ENCODE assay signal across 20 cellular contexts in genomic region chr18:58057291-58057965, GRCh38. TPM values are rescaled to one million over a fixed set of nuclear protein-coding genes. Genes with fewer than 3 reads are reported as not detected.
DNase-seq lines count a peak whose midpoint lies in the region; ATAC-seq and TF ChIP-seq lines count a peak whose summit lies in the region.
"Had no signal": no experiment of that assay in that cellular context is flagged by ENCODE, and none has a peak within 500 bp of the region (broad histone marks: within the 10 kb centered on the region; RNA-seq: fewer than 3 reads in every experiment).

No MANE protein-coding gene starts in this region.

- no peaks in the 10 kb centered on the region for H3K79me2 ChIP-seq in SK-N-SH (ENCODE audit: insufficient read depth)

- POLR2A ChIA-PET in MCF 10A (lab: Yijun Ruan, JAX), result interaction anchor here (0.9 to 8.0 kb wide), 2 partner anchors 11 to 20 kb away, joined by 4 to 54 read pairs; no protein-coding TSS in a partner anchor
- POLR2A ChIA-PET in SK-N-SH (lab: Yijun Ruan, JAX), result no interaction called here

- H3K4me3 ChIP-seq in breast epithelium (no peak overlapping the region), SJCRH30 (no peak overlapping the region), SK-N-SH (ENCODE audit: low read depth in 2 of 2, low read length in 1 of 2) (no peak overlapping the region)
- H3K4me3 ChIP-seq: A549, PC-9 had no signal

- no peaks in the 10 kb centered on the region for H4K20me1 ChIP-seq in SK-N-SH (ENCODE audit: insufficient read depth)

- TF ChIP-seq RAD21 in SK-N-SH (IDR thresholded peaks at IDR 0.05; ENCODE audit: low read length), result no peak

- no peak for TF ChIP-seq EP300 in SK-N-SH (IDR thresholded peaks at IDR 0.05; ENCODE audit: borderline replicate concordance in 1 of 2, low read depth in 1 of 2, low read length in 1 of 2)

- H3K27me3 ChIP-seq in breast epithelium (no peaks in the 10 kb centered on the region), SJCRH30 (no peaks in the 10 kb centered on the region), SK-N-SH (ENCODE audit: insufficient read depth) (no peaks in the 10 kb centered on the region)

- DNase-seq in breast epithelium (ENCODE audit: low spot score in 2 of 2) (peak; percentile 62 to 88), MCF 10A (ENCODE audit: unreplicated experiment) (no peak), SJCRH30 (peak; percentile 41 to 60), kidney tubule cell (ENCODE audit: low spot score) (peak; percentile 24), SK-N-SH (no peak)
- no peak for DNase-seq in NK-92 treated with Interleukin-12 subunit alpha and Interleukin-12 subunit beta, amount 100 ng/mL, for 24 hours (lab: John Stamatoyannopoulos, UW)
- DNase-seq in central memory CD4-positive, alpha-beta T cell, result no peak
- DNase-seq: activated CD8-positive, alpha-beta T cell treated with anti-CD3 and anti-CD28 coated beads for 36 hours; activated naive CD4-positive, alpha-beta T cell treated with anti-CD3 and anti-CD28 coated beads for 36 hours; activated T-cell treated with anti-CD3 and anti-CD28 coated beads, Interleukin-2, amount 50 U/mL, for 24 hours; DMS153; MV-4-11; NCI-H2107; NCI-H526; PC-9 had no signal

- H3K4me3 Mint-ChIP-seq in MCF 10A (ENCODE audit: unreplicated experiment), result no peak overlapping the region
- H3K4me3 Mint-ChIP-seq: activated CD8-positive, alpha-beta T cell treated with anti-CD3 and anti-CD28 coated beads for 36 hours; activated naive CD4-positive, alpha-beta T cell treated with anti-CD3 and anti-CD28 coated beads for 36 hours; activated T-cell treated with anti-CD3 and anti-CD28 coated beads, Interleukin-2, amount 50 U/mL, for 24 hours; CD14-positive monocyte; mesothelial cell of epicardium; neural crest cell had no signal

- CTCF ChIA-PET in MCF 10A (lab: Yijun Ruan, JAX), result interaction anchor here (0.6 to 9.0 kb wide), 6 partner anchors 9 to 136 kb away, joined by 3 to 93 read pairs (median 3); partner anchors contain the start of gene NEDD4L
- CTCF ChIA-PET in SK-N-SH (lab: Yijun Ruan, JAX), result interaction anchor here (2.2 to 4.0 kb wide), 2 partner anchors 14 to 64 kb away, joined by 7 to 23 read pairs; no protein-coding TSS in a partner anchor

- H3F3A ChIP-seq in SK-N-SH (replicated peaks; ENCODE audit: insufficient read depth), result peaks cover 8% of the 10 kb centered on the region

- H3K27ac ChIP-seq in breast epithelium (peak overlapping the region; percentile 61 to 79), SJCRH30 (peak overlapping the region; percentile 15; the same call in 1 of the 2 replicates), SK-N-SH (ENCODE audit: low read depth in 2 of 2, low read length in 1 of 2) (no peak overlapping the region)
- H3K27ac ChIP-seq: PC-9 had no signal

- no peaks in the 10 kb centered on the region for H3K9me2 ChIP-seq in SK-N-SH

- no peak overlapping the region for H3K4me2 ChIP-seq in SK-N-SH
- H3K4me2 ChIP-seq: A549 had no signal

- H3K27ac Mint-ChIP-seq in MCF 10A (ENCODE audit: low read depth, unreplicated experiment), result no peak overlapping the region
- H3K27ac Mint-ChIP-seq: activated CD8-positive, alpha-beta T cell treated with anti-CD3 and anti-CD28 coated beads for 36 hours; activated naive CD4-positive, alpha-beta T cell treated with anti-CD3 and anti-CD28 coated beads for 36 hours; activated T-cell treated with anti-CD3 and anti-CD28 coated beads, Interleukin-2, amount 50 U/mL, for 24 hours; CD14-positive monocyte; mesothelial cell of epicardium had no signal

- no TSS peak for BruUV-seq in MCF 10A (replicated peaks; lab: Mats Ljungman, UMichigan)

- H3K36me3 ChIP-seq in breast epithelium (no peaks in the 10 kb centered on the region), SJCRH30 (no peaks in the 10 kb centered on the region), SK-N-SH (replicated peaks in 1 of 2; ENCODE audit: control insufficient read depth in 1 of 2, insufficient read depth in 2 of 2, low read length in 1 of 2) (no peaks in the 10 kb centered on the region)

- TF ChIP-seq POLR2A in breast epithelium (IDR thresholded peaks at IDR 0.05), result no peak

- TF ChIP-seq CTCF in breast epithelium (IDR thresholded peaks at IDR 0.05) (no peak), MCF 10A (IDR thresholded peaks at IDR 0.05; ENCODE audit: unreplicated experiment) (no peak), SK-N-SH (IDR thresholded peaks at IDR 0.05) (no peak)

- 89% methylated on average over 3 of the region's 4 CpGs for WGBS in SK-N-SH (ENCODE audit: low lambda C conversion rate)

- no peak for ATAC-seq in HG02642 (IDR thresholded peaks at IDR 0.05; ENCODE audit: poor library complexity, unreplicated experiment)
- ATAC-seq: A549; activated CD8-positive, alpha-beta T cell treated with anti-CD3 and anti-CD28 coated beads for 36 hours had no signal

- no peak overlapping the region for H2AFZ ChIP-seq in SK-N-SH (ENCODE audit: low read depth)
- H2AFZ ChIP-seq: PC-9 had no signal

- H3K4me1 ChIP-seq in breast epithelium, result no peaks in the 10 kb centered on the region
- H3K4me1 ChIP-seq in SJCRH30, result peaks cover 5% of the 10 kb centered on the region; the same call in 1 of the 2 replicates
- peaks cover 0 to 8% of the 10 kb centered on the region in 2 experiments; a peak in 1 of 4 replicates for H3K4me1 ChIP-seq in SK-N-SH (ENCODE audit: control insufficient read depth in 1 of 2, insufficient read depth in 2 of 2, low read depth in 1 of 2, low read length in 1 of 2)

- H3K9ac ChIP-seq in SK-N-SH, result no peak overlapping the region

- H3K9me3 Mint-ChIP-seq in MCF 10A (ENCODE audit: unreplicated experiment), result no peaks in the 10 kb centered on the region
- H3K9me3 Mint-ChIP-seq: activated CD8-positive, alpha-beta T cell treated with anti-CD3 and anti-CD28 coated beads for 36 hours; activated naive CD4-positive, alpha-beta T cell treated with anti-CD3 and anti-CD28 coated beads for 36 hours; activated T-cell treated with anti-CD3 and anti-CD28 coated beads, Interleukin-2, amount 50 U/mL, for 24 hours; mesothelial cell of epicardium; neural crest cell had no signal

- intact Hi-C loops in breast epithelium (cut with DNase I; ENCODE audit: low total_unique reads) (no loop called here), MCF 10A (cut with micrococcal nuclease) (no loop called here)

- H3K36me3 Mint-ChIP-seq in MCF 10A (ENCODE audit: insufficient read depth, unreplicated experiment), result no peaks in the 10 kb centered on the region
- H3K36me3 Mint-ChIP-seq: CD14-positive monocyte had no signal

- no peaks in the 10 kb centered on the region for H3K27me3 Mint-ChIP-seq in MCF 10A (ENCODE audit: insufficient read depth, unreplicated experiment)
- H3K27me3 Mint-ChIP-seq: activated CD8-positive, alpha-beta T cell treated with anti-CD3 and anti-CD28 coated beads for 36 hours had no signal

- H3K9me3 ChIP-seq in breast epithelium, result no peaks in the 10 kb centered on the region
- no peaks in the 10 kb centered on the region for H3K9me3 ChIP-seq in SJCRH30 (replicated peaks)
- no peaks in the 10 kb centered on the region for H3K9me3 ChIP-seq in SK-N-SH
- H3K9me3 ChIP-seq: A549 had no signal

- H3K4me1 Mint-ChIP-seq in MCF 10A (ENCODE audit: insufficient read depth, unreplicated experiment), result peaks cover 19% of the 10 kb centered on the region

TF ChIP-seq in SK-N-SH, 30 proteins besides CTCF, POLR2A, EP300 and RAD21:
- TF ChIP-seq POLR2AphosphoS5 (IDR thresholded peaks at IDR 0.05; ENCODE audit: low read depth, low read length) (no peak), ELF1 (IDR thresholded peaks at IDR 0.05) (no peak), RFX5 (IDR thresholded peaks at IDR 0.05; ENCODE audit: low read length) (no peak), GABPA (IDR thresholded peaks at IDR 0.05; ENCODE audit: low read depth) (no peak), USF1 (IDR thresholded peaks at IDR 0.05; ENCODE audit: borderline replicate concordance, low read depth) (no peak), EZH2phosphoT487 (IDR thresholded peaks at IDR 0.05; ENCODE audit: borderline replicate concordance, low read depth) (no peak), MEF2A (IDR thresholded peaks at IDR 0.05; ENCODE audit: borderline replicate concordance, low read depth) (no peak)

RNA-seq across cellular contexts. Expression of gene NEDD4L, which starts 13.4 kb away (rescaled TPM):
- total RNA-seq in breast epithelium, result 100 to 1,000 TPM in 2 of 3 donors, 10 to 100 TPM in 1; 26.2 to 162 (median 106) TPM
- total RNA-seq in MCF 10A (2022), result 75.1 and 108 TPM in 2 replicates
- total RNA-seq in SJCRH30 (2014; rRNA removed; shearing (Covaris generic)), result 26.0 and 29.3 TPM in 2 replicates
- 11.0 and 13.2 TPM in 2 replicates for polyA plus RNA-seq in SK-N-SH (2012; rRNA removed)
- polyA plus RNA-seq in SK-N-SH (2012; cell fraction: cytosol; rRNA removed), result 9.0 and 10.9 TPM in 2 replicates
- 22.0 and 24.4 TPM in 2 replicates for polyA plus RNA-seq in SK-N-SH (2012; cell fraction: nucleus; rRNA removed)

Comparison
In these comparisons a context has a peak if more than half of its experiments do, and no peak if none do; other contexts are left out.
1. DNase-seq: peak in breast epithelium (2 of 2), SJCRH30 (2 of 2) and kidney tubule cell (single experiment); none in MCF 10A (single experiment), NK-92 treated with Interleukin-12 subunit alpha and Interleukin-12 subunit beta, amount 100 ng/mL, for 24 hours (single experiment), central memory CD4-positive, alpha-beta T cell (single experiment) and SK-N-SH (single experiment).
2. H3K27ac ChIP-seq: peak in breast epithelium (2 of 2) and SJCRH30 (single experiment); none in SK-N-SH (0 of 2).